Comparison of ENCODE assay signal across 11 cellular contexts in the genomic region with DNA sequence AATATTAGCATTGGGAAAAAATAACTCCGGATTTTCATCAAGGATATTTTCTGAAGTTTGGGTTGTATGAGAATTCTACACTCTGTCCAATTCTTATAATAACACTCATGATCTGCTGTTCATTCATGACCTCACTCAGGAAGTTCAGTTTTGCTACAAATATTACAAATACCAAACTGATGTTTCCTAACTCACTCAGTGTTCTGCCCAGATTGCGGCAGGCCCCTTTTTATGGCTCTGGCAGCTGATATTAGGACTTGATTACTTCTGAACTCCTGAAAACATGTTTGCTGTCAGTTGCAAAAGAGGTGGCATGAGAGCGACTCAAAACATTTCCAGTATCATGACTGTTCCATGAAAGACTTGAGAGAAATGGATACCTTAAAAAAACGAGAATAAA.
A peak's percentile ranks its signal among the peaks of the same experiment; 100 is the strongest.
DNase-seq lines count a peak whose midpoint lies in the region; ATAC-seq and TF ChIP-seq lines count a peak whose summit lies in the region.
"Had no signal": no experiment of that assay in that cellular context is flagged by ENCODE, and none has a peak within 500 bp of the region (broad histone marks: within the 10 kb centered on the region; RNA-seq: fewer than 3 reads in every experiment).

No MANE protein-coding gene starts in this region.

- H3K4me2 ChIP-seq in skeletal muscle satellite cell (ENCODE audit: low read length), result peak overlapping the region; percentile 57

- TF ChIP-seq CTCF in astrocyte of the cerebellum (IDR thresholded peaks at IDR 0.05; ENCODE audit: low read depth, low read length, missing control alignments), result no peak

- in situ Hi-C loops in astrocyte of the cerebellum (cut with HindIII; ENCODE audit: low sequenced_read_pairs), result no loop called here

- intact Hi-C loops in right cardiac atrium (cut with DNase I), result no loop called here

- H3K36me3 ChIP-seq in skeletal muscle satellite cell (ENCODE audit: insufficient read depth, low read length), result no peaks in the 10 kb centered on the region

- DNase-seq in GM04503 (ENCODE audit: low read depth) (peak; percentile 91), astrocyte of the cerebellum (ENCODE audit: low read depth) (peak; percentile 79), right cardiac atrium (peak in 2 of 3 donors; percentile 18 to 53), SW480 (ENCODE audit: low spot score) (no peak), ecto neural progenitor cell (ENCODE audit: low spot score) (no peak), HuH-7.5 (ENCODE audit: low spot score) (no peak)
- DNase-seq: DMS153; NCI-H2107; stimulated activated CD4-positive, alpha-beta T cell treated with anti-CD3 and anti-CD28 coated beads, Interleukin-15, amount 100 ng/mL, for 24 hours had no signal

- ATAC-seq in right cardiac atrium (peak; percentile 53 to 62), HG02678 (IDR thresholded peaks at IDR 0.05; ENCODE audit: unreplicated experiment) (no peak)

- H3K4me1 ChIP-seq in right cardiac atrium (ENCODE audit: control insufficient read depth, insufficient read depth, low read length) (peaks cover 1% of the 10 kb centered on the region), skeletal muscle satellite cell (ENCODE audit: control insufficient read depth, insufficient read depth, low read length) (peaks cover 32% of the 10 kb centered on the region)

- no peak overlapping the region for H3K4me3 ChIP-seq in astrocyte of the cerebellum (ENCODE audit: low read depth, low read length)
- H3K4me3 ChIP-seq in right cardiac atrium (ENCODE audit: low read length), result no peak overlapping the region
- no peak overlapping the region for H3K4me3 ChIP-seq in skeletal muscle satellite cell (ENCODE audit: low read length)

- 40% methylated on average over 4 of the region's 4 CpGs for WGBS in right cardiac atrium

- H3K9me3 ChIP-seq in right cardiac atrium (ENCODE audit: control insufficient read depth, low read length), result no peaks in the 10 kb centered on the region
- no peaks in the 10 kb centered on the region for H3K9me3 ChIP-seq in skeletal muscle satellite cell (replicated peaks; ENCODE audit: low read length)

- H3K9ac ChIP-seq in skeletal muscle satellite cell (ENCODE audit: low read depth, low read length), result peak overlapping the region; percentile 74

- H3K27ac ChIP-seq in right cardiac atrium (ENCODE audit: low read length), result peak overlapping the region; percentile 67

- H3K27me3 ChIP-seq in right cardiac atrium (ENCODE audit: control insufficient read depth, insufficient read depth) (no peaks in the 10 kb centered on the region), skeletal muscle satellite cell (ENCODE audit: control insufficient read depth, insufficient read depth, low read length) (no peaks in the 10 kb centered on the region)

Comparison
In these comparisons a context has a peak if more than half of its experiments do, and no peak if none do; other contexts are left out.
1. DNase-seq: peak in GM04503 (single experiment), astrocyte of the cerebellum (single experiment) and right cardiac atrium (2 of 3); none in SW480 (single experiment), ecto neural progenitor cell (single experiment) and HuH-7.5 (single experiment).